2 cellular contexts compared by ENCODE assay signal in genomic region chr16:519425-519824, GRCh38.
TF ChIP-seq lines count a peak whose summit lies in the region.

No MANE protein-coding gene starts in this region.

TF ChIP-seq in HepG2, 621 proteins besides CTCF, POLR2A, EP300 and RAD21:
- TF ChIP-seq AGO2 (optimal IDR thresholded peaks at IDR 0.05; ENCODE audit: low read depth, low read length) (peak; percentile 83), RBFOX2 (IDR thresholded peaks at IDR 0.05; ENCODE audit: low read depth, low read length) (0 out of 2 replicates have a peak, but pooled peaks have one; percentile 22), POLR2AphosphoS5 (IDR thresholded peaks at IDR 0.05; ENCODE audit: low read depth, low read length) (0 out of 2 replicates have a peak, but pooled peaks have one; percentile 18), ATM (IDR thresholded peaks at IDR 0.05; ENCODE audit: borderline replicate concordance) (no peak)

TF ChIP-seq in H1, 55 proteins besides CTCF, POLR2A, EP300 and RAD21:
- TF ChIP-seq PHF8 (conservative IDR thresholded peaks at IDR 0.05; ENCODE audit: low read depth, low read length) = no peak
- no peak for TF ChIP-seq JUND (IDR thresholded peaks at IDR 0.05; ENCODE audit: low read length)
- TF ChIP-seq SP4 (IDR thresholded peaks at IDR 0.05; ENCODE audit: low read length) = no peak
- no peak for TF ChIP-seq RFX5 (IDR thresholded peaks at IDR 0.05; ENCODE audit: borderline replicate concordance, low read depth, low read length)
- TF ChIP-seq KDM1A (IDR thresholded peaks at IDR 0.05; ENCODE audit: borderline replicate concordance, low read length) = no peak
- no peak for TF ChIP-seq CTBP2 (IDR thresholded peaks at IDR 0.05; ENCODE audit: borderline replicate concordance, insufficient read depth, insufficient read length, low read length)
- TF ChIP-seq TAF1 (IDR thresholded peaks at IDR 0.05; ENCODE audit: low read depth, low read length) = no peak
- no peak for TF ChIP-seq GABPA (IDR thresholded peaks at IDR 0.05; ENCODE audit: borderline replicate concordance, insufficient read depth, low read length)
- TF ChIP-seq GTF2F1 (IDR thresholded peaks at IDR 0.05; ENCODE audit: borderline replicate concordance, low read depth, low read length) = no peak
- no peak for TF ChIP-seq CBX5 (IDR thresholded peaks at IDR 0.05; ENCODE audit: low read depth, low read length)
- no peak for TF ChIP-seq ASH2L (IDR thresholded peaks at IDR 0.05; ENCODE audit: low read length)
- no peak for TF ChIP-seq SRF (IDR thresholded peaks at IDR 0.05; ENCODE audit: low read depth, low read length)
- no peak for TF ChIP-seq MAX (IDR thresholded peaks at IDR 0.05)
- TF ChIP-seq ATF2 (IDR thresholded peaks at IDR 0.05; ENCODE audit: low read length) = no peak
- TF ChIP-seq EGR1 (IDR thresholded peaks at IDR 0.05; ENCODE audit: borderline replicate concordance, low read depth, low read length) = no peak
- TF ChIP-seq CREB1 (IDR thresholded peaks at IDR 0.05) = no peak
- TF ChIP-seq KDM4A (IDR thresholded peaks at IDR 0.05; ENCODE audit: low read depth, low read length, severe bottlenecking) = no peak
- TF ChIP-seq EZH2 (IDR thresholded peaks at IDR 0.05; ENCODE audit: low read depth, low read length, severe bottlenecking) = no peak
- TF ChIP-seq POU5F1 (IDR thresholded peaks at IDR 0.05; ENCODE audit: low read depth, low read length) = no peak
